In genomic region chr19:45235485-45235884, GRCh38 we compare ENCODE assay signal across 1 cellular context.
TF ChIP-seq lines count a peak whose summit lies in the region.

No MANE protein-coding gene starts in this region.

TF ChIP-seq in WTC11, 78 proteins besides CTCF, POLR2A, EP300 and RAD21 (continued from another document):
- TF ChIP-seq MLX (CRISPR knock-in tag; IDR thresholded peaks at IDR 0.05) (no peak), ARID4B (CRISPR knock-in tag; IDR thresholded peaks at IDR 0.05; ENCODE audit: borderline replicate concordance) (no peak), CDX4 (CRISPR knock-in tag; IDR thresholded peaks at IDR 0.05; ENCODE audit: borderline replicate concordance) (no peak), ZNF423 (CRISPR knock-in tag; IDR thresholded peaks at IDR 0.05) (no peak), ZNF121 (CRISPR knock-in tag; IDR thresholded peaks at IDR 0.05) (no peak), SMAD3 (CRISPR knock-in tag; IDR thresholded peaks at IDR 0.05; ENCODE audit: borderline replicate concordance) (no peak), ZNF396 (CRISPR knock-in tag; IDR thresholded peaks at IDR 0.05; ENCODE audit: borderline replicate concordance) (no peak), AFF4 (CRISPR knock-in tag; IDR thresholded peaks at IDR 0.05; ENCODE audit: borderline replicate concordance) (no peak), ERG (CRISPR knock-in tag; IDR thresholded peaks at IDR 0.05) (no peak), JAZF1 (CRISPR knock-in tag; IDR thresholded peaks at IDR 0.05) (no peak), SOX15 (CRISPR knock-in tag; IDR thresholded peaks at IDR 0.05) (no peak)
